In genomic region chr16:29790949-29791844, GRCh38 we compare ENCODE assay signal across 8 cellular contexts. TPM values are rescaled to one million over a fixed set of nuclear protein-coding genes. Genes with fewer than 3 reads are reported as not detected.
DNase-seq lines count a peak whose midpoint lies in the region; ATAC-seq lines count a peak whose summit lies in the region.

No MANE protein-coding gene starts in this region.

- H3K27ac ChIP-seq in subcutaneous abdominal adipose tissue (ENCODE audit: low read depth, low read length): no peak overlapping the region

- H3K27me3 ChIP-seq in subcutaneous abdominal adipose tissue (ENCODE audit: control insufficient read depth in 5 of 5, insufficient read depth in 4 of 5, low read length in 5 of 5): no peaks in the 10 kb centered on the region

- H3K4me3 Mint-ChIP-seq in activated T-helper 2 cell treated with anti-CD3 and anti-CD28 coated beads, Interferon-gamma antibody, Interleukin-2, Interleukin-4, amounts not matched to agents 10 μg/mL and 5 μg/mL and 100 μg/mL, durations not matched to agents 14 hours and 24 hours and 36 hours (ENCODE audit: low read depth): peak overlapping the region; percentile 98

- H3K27ac Mint-ChIP-seq in activated T-helper 2 cell treated with anti-CD3 and anti-CD28 coated beads, Interferon-gamma antibody, Interleukin-2, Interleukin-4, amounts not matched to agents 10 μg/mL and 5 μg/mL and 100 μg/mL, durations not matched to agents 14 hours and 24 hours and 36 hours: peak overlapping the region; percentile 93

- H3K9me3 ChIP-seq in subcutaneous abdominal adipose tissue (ENCODE audit: control insufficient read depth in 5 of 5, low read length in 5 of 5): no peaks in the 10 kb centered on the region

- H3K9me3 Mint-ChIP-seq in activated T-helper 2 cell treated with anti-CD3 and anti-CD28 coated beads, Interferon-gamma antibody, Interleukin-2, Interleukin-4, amounts not matched to agents 10 μg/mL and 5 μg/mL and 100 μg/mL, durations not matched to agents 14 hours and 24 hours and 36 hours: no peaks in the 10 kb centered on the region

- H3K9ac ChIP-seq in subcutaneous abdominal adipose tissue (ENCODE audit: low read length in 5 of 5): peak overlapping the region in 4 of 5 donors; percentile 62 to 88 (median 71)

- H3K4me3 ChIP-seq in GM08714 (ENCODE audit: low read length): peak overlapping the region; percentile 76
- peak overlapping the region; percentile 85 to 98 (median 92) for H3K4me3 ChIP-seq in subcutaneous abdominal adipose tissue (ENCODE audit: low read depth in 1 of 5, low read length in 5 of 5)

- H3K4me1 ChIP-seq in subcutaneous abdominal adipose tissue (ENCODE audit: control insufficient read depth in 5 of 5, insufficient read depth in 5 of 5, low read length in 5 of 5): peaks cover 0 to 22% (median 21%) of the 10 kb centered on the region in 5 donors

- H3K36me3 Mint-ChIP-seq in activated T-helper 2 cell treated with anti-CD3 and anti-CD28 coated beads, Interferon-gamma antibody, Interleukin-2, Interleukin-4, amounts not matched to agents 10 μg/mL and 5 μg/mL and 100 μg/mL, durations not matched to agents 14 hours and 24 hours and 36 hours (ENCODE audit: low read depth): peaks cover 49% of the 10 kb centered on the region

- intact Hi-C loops in activated T-helper 2 cell treated with anti-CD3 and anti-CD28 coated beads, Interferon-gamma antibody, Interleukin-2, Interleukin-4, amounts not matched to agents 10 μg/mL and 5 μg/mL and 100 μg/mL, durations not matched to agents 14 hours and 24 hours and 36 hours (cut with micrococcal nuclease): loop anchor here (1.0 to 2.0 kb wide), 5 partner anchors 14 to 91 kb away; partner anchors contain the start of genes C16orf54 and PAGR1

- DNase-seq in activated T-helper 2 cell treated with anti-CD3 and anti-CD28 coated beads, Interferon-gamma antibody, Interleukin-2, Interleukin-4, amounts not matched to agents 10 μg/mL and 5 μg/mL and 100 μg/mL, durations not matched to agents 14 hours and 24 hours and 36 hours (ENCODE audit: low spot score): no peak
- peak; percentile 17 for DNase-seq in iris pigment epithelial cell (ENCODE audit: low read depth)
- no peak for DNase-seq in activated CD8-positive, alpha-beta memory T cell treated with anti-CD3 and anti-CD28 coated beads, Interleukin-2, amount 50 U/mL, for 48 hours
- DNase-seq in C1 segment of cervical spinal cord (lab: John Stamatoyannopoulos, UW): no peak
- DNase-seq in activated effector memory CD4-positive, alpha-beta T cell treated with anti-CD3 and anti-CD28 coated beads, Interleukin-2, amount 50 U/mL, for 16 hours: no peak

- no peaks in the 10 kb centered on the region for H3K27me3 Mint-ChIP-seq in activated T-helper 2 cell treated with anti-CD3 and anti-CD28 coated beads, Interferon-gamma antibody, Interleukin-2, Interleukin-4, amounts not matched to agents 10 μg/mL and 5 μg/mL and 100 μg/mL, durations not matched to agents 14 hours and 24 hours and 36 hours (ENCODE audit: low read depth)

- no peaks in the 10 kb centered on the region for H3K36me3 ChIP-seq in subcutaneous abdominal adipose tissue (ENCODE audit: control insufficient read depth in 5 of 5, insufficient read depth in 5 of 5, low read length in 5 of 5)

- peak; percentile 4 for ATAC-seq in HG03097 (IDR thresholded peaks at IDR 0.05; ENCODE audit: low FRiP score, unreplicated experiment)

- peaks cover 42% of the 10 kb centered on the region for H3K4me1 Mint-ChIP-seq in activated T-helper 2 cell treated with anti-CD3 and anti-CD28 coated beads, Interferon-gamma antibody, Interleukin-2, Interleukin-4, amounts not matched to agents 10 μg/mL and 5 μg/mL and 100 μg/mL, durations not matched to agents 14 hours and 24 hours and 36 hours (ENCODE audit: low read depth)

RNA-seq across cellular contexts. Expression of gene KIF22, which starts 0.6 kb away (rescaled TPM):
- 132 and 136 TPM in 2 replicates for total RNA-seq in activated T-helper 2 cell treated with anti-CD3 and anti-CD28 coated beads, Interferon-gamma antibody, Interleukin-2, Interleukin-4, amounts not matched to agents 10 μg/mL and 5 μg/mL and 100 μg/mL, durations not matched to agents 14 hours and 24 hours and 36 hours

RNA-seq across cellular contexts. Expression of gene ZG16, which starts 13.1 kb away (rescaled TPM):
- not detected in 2 replicates for total RNA-seq in activated T-helper 2 cell treated with anti-CD3 and anti-CD28 coated beads, Interferon-gamma antibody, Interleukin-2, Interleukin-4, amounts not matched to agents 10 μg/mL and 5 μg/mL and 100 μg/mL, durations not matched to agents 14 hours and 24 hours and 36 hours

RNA-seq across cellular contexts. Expression of gene MAZ, which starts 15.1 kb away (rescaled TPM):
- 387 and 388 TPM in 2 replicates for total RNA-seq in activated T-helper 2 cell treated with anti-CD3 and anti-CD28 coated beads, Interferon-gamma antibody, Interleukin-2, Interleukin-4, amounts not matched to agents 10 μg/mL and 5 μg/mL and 100 μg/mL, durations not matched to agents 14 hours and 24 hours and 36 hours

RNA-seq across cellular contexts. Expression of gene PRRT2, which starts 20.8 kb away (rescaled TPM):
- 1.8 and 2.0 TPM in 2 replicates for total RNA-seq in activated T-helper 2 cell treated with anti-CD3 and anti-CD28 coated beads, Interferon-gamma antibody, Interleukin-2, Interleukin-4, amounts not matched to agents 10 μg/mL and 5 μg/mL and 100 μg/mL, durations not matched to agents 14 hours and 24 hours and 36 hours

RNA-seq across cellular contexts. Expression of gene PAGR1, which starts 24.8 kb away (rescaled TPM):
- total RNA-seq in activated T-helper 2 cell treated with anti-CD3 and anti-CD28 coated beads, Interferon-gamma antibody, Interleukin-2, Interleukin-4, amounts not matched to agents 10 μg/mL and 5 μg/mL and 100 μg/mL, durations not matched to agents 14 hours and 24 hours and 36 hours: 27.6 and 29.5 TPM in 2 replicates
